Comparison of ENCODE assay signal across 10 cellular contexts in genomic region chr3:170999737-171000242, GRCh38. TPM values are rescaled to one million over a fixed set of nuclear protein-coding genes. Genes with fewer than 3 reads are reported as not detected.
DNase-seq lines count a peak whose midpoint lies in the region; ATAC-seq, FAIRE-seq and TF ChIP-seq lines count a peak whose summit lies in the region.
"Had no signal": no experiment of that assay in that cellular context is flagged by ENCODE, and none has a peak within 500 bp of the region (broad histone marks: within the 10 kb centered on the region; RNA-seq: fewer than 3 reads in every experiment).

No MANE protein-coding gene starts in this region.

- FAIRE-seq in small intestine (lab: Jason Lieb, UNC), result peak; percentile 79

- peak; percentile 21 for DNase-seq in SW480 (ENCODE audit: low spot score)
- peak; percentile 88 for DNase-seq in fibroblast of villous mesenchyme (ENCODE audit: low read depth)
- peak; percentile 98 for DNase-seq in small intestine
- no peak for DNase-seq in NCI-H1105 treated with DMSO at 0.1 percent for 48 hours (lab: John Stamatoyannopoulos, UW)
- no peak for DNase-seq in coronary artery (ENCODE audit: low spot score)
- DNase-seq: NCI-H2029, T-helper 1 cell had no signal

- H3K4me3 ChIP-seq in HEK293 (ENCODE audit: low read depth, low read length) (no peak overlapping the region), fibroblast of villous mesenchyme (ENCODE audit: low read depth, low read length) (no peak overlapping the region), small intestine (ENCODE audit: low read depth in 1 of 2, low read length in 2 of 2) (no peak overlapping the region), coronary artery (no peak overlapping the region)

- H3K27ac ChIP-seq in HEK293 (ENCODE audit: extremely low read depth, low read depth, low read length) (no peak overlapping the region), small intestine (ENCODE audit: low read depth in 1 of 2, low read length in 1 of 2) (no peak overlapping the region), coronary artery (no peak overlapping the region)

- H3K9me3 ChIP-seq in HEK293 (ENCODE audit: control insufficient read depth, insufficient read depth, low read depth, low read length), result no peaks in the 10 kb centered on the region
- H3K9me3 ChIP-seq in small intestine (ENCODE audit: control insufficient read depth, low read depth), result no peaks in the 10 kb centered on the region

- no peak for ATAC-seq in GM21737 (IDR thresholded peaks at IDR 0.05; ENCODE audit: unreplicated experiment)

- H3K36me3 ChIP-seq in HEK293 (ENCODE audit: control insufficient read depth in 2 of 2, insufficient read depth in 1 of 2, low read length in 2 of 2) (no peaks in the 10 kb centered on the region), small intestine (ENCODE audit: control insufficient read depth in 2 of 2, insufficient read depth in 2 of 2, low read length in 2 of 2) (peaks cover 0 to 10% of the 10 kb centered on the region in 2 donors)

- TF ChIP-seq CTCF in HEK293 (tag by site-specific recombination; IDR thresholded peaks at IDR 0.05) (no peak), fibroblast of villous mesenchyme (IDR thresholded peaks at IDR 0.05; ENCODE audit: insufficient read depth, low read depth, low read length) (no peak), coronary artery (IDR thresholded peaks at IDR 0.05) (no peak)

- CTCF ChIA-PET in HEK293 (lab: Yijun Ruan, JAX), result interaction anchor here (0.5 to 0.6 kb wide), 2 partner anchors 563 to 1020 kb away, joined by 3 read pairs; no protein-coding TSS in a partner anchor

- 11 to 38% (median 24%) methylated on average over 2 of the region's 2 CpGs for WGBS in small intestine, 3 donors

- POLR2A ChIA-PET in HEK293 (lab: Yijun Ruan, JAX), result interaction anchor here (1.2 kb wide), 1 partner anchor 11 kb away, joined by 3 read pairs; no protein-coding TSS in a partner anchor

- peaks cover 4% of the 10 kb centered on the region; the same call in 1 of the 2 replicates for H3K4me1 ChIP-seq in HEK293 (ENCODE audit: control insufficient read depth, insufficient read depth, low read length)
- peaks cover 8 to 9% of the 10 kb centered on the region in 2 donors for H3K4me1 ChIP-seq in small intestine (ENCODE audit: control insufficient read depth in 2 of 2, insufficient read depth in 1 of 2, low read depth in 1 of 2, low read length in 1 of 2)

- no peaks in the 10 kb centered on the region for H3K27me3 ChIP-seq in small intestine (ENCODE audit: control insufficient read depth in 2 of 2, insufficient read depth in 2 of 2, low read length in 2 of 2)

TF ChIP-seq in HEK293, 187 proteins besides CTCF, POLR2A, EP300 and RAD21 (continues in another document):
- TF ChIP-seq ZBTB10 (tag by site-specific recombination; IDR thresholded peaks at IDR 0.05) (no peak), ZNF148 (tag by site-specific recombination; IDR thresholded peaks at IDR 0.05; ENCODE audit: borderline replicate concordance) (no peak), ZNF175 (tag by site-specific recombination; IDR thresholded peaks at IDR 0.05) (no peak), ZNF19 (tag by site-specific recombination; IDR thresholded peaks at IDR 0.05; ENCODE audit: low read depth) (no peak), ZNF670 (tag by site-specific recombination; IDR thresholded peaks at IDR 0.05; ENCODE audit: low read depth) (no peak), ZNF571 (tag by site-specific recombination; IDR thresholded peaks at IDR 0.05) (no peak), ZNF112 (tag by site-specific recombination; IDR thresholded peaks at IDR 0.05) (no peak), WT1 (tag by site-specific recombination; IDR thresholded peaks at IDR 0.05) (no peak), ZBTB26 (tag by site-specific recombination; optimal IDR thresholded peaks at IDR 0.05) (no peak), ZNF704 (tag by site-specific recombination; IDR thresholded peaks at IDR 0.05) (no peak), ZFP37 (tag by site-specific recombination; IDR thresholded peaks at IDR 0.05) (0 out of 2 replicates have a peak, but pooled peaks have one; percentile 23), MYNN (tag by site-specific recombination; IDR thresholded peaks at IDR 0.05; ENCODE audit: borderline replicate concordance) (no peak), ZNF248 (tag by site-specific recombination; IDR thresholded peaks at IDR 0.05) (no peak), IKZF3 (tag by site-specific recombination; IDR thresholded peaks at IDR 0.05) (no peak), ZNF174 (tag by site-specific recombination; IDR thresholded peaks at IDR 0.05) (no peak), ZNF394 (tag by site-specific recombination; IDR thresholded peaks at IDR 0.05; ENCODE audit: borderline replicate concordance) (no peak), ZNF48 (tag by site-specific recombination; IDR thresholded peaks at IDR 0.05) (no peak), ZNF621 (tag by site-specific recombination; IDR thresholded peaks at IDR 0.05) (no peak), TCF7L2 (IDR thresholded peaks at IDR 0.05; ENCODE audit: borderline replicate concordance, low read depth, low read length) (no peak), TRIM28 (IDR thresholded peaks at IDR 0.05; ENCODE audit: borderline replicate concordance, low read length) (no peak), ZNF426 (tag by site-specific recombination; IDR thresholded peaks at IDR 0.05) (no peak), KLF17 (tag by site-specific recombination; IDR thresholded peaks at IDR 0.05) (no peak), ZNF837 (tag by site-specific recombination; IDR thresholded peaks at IDR 0.05) (no peak)

RNA-seq across cellular contexts. Expression of gene SLC2A2, which starts 26.7 kb away (rescaled TPM):
- under 0.01 TPM in 1 of 2 replicates, not detected in the other for total RNA-seq in fibroblast of villous mesenchyme
- 10 to 100 TPM; 24.6 to 74.9 (median 58.9) TPM for polyA plus RNA-seq in small intestine
- total RNA-seq: osteoblast had no signal

Comparison
In these comparisons a context has a peak if more than half of its experiments do, and no peak if none do; other contexts are left out.
1. DNase-seq: peak in SW480 (single experiment), fibroblast of villous mesenchyme (single experiment) and small intestine (single experiment); none in NCI-H1105 treated with DMSO at 0.1 percent for 48 hours (single experiment) and coronary artery (single experiment).